In the genomic region with DNA sequence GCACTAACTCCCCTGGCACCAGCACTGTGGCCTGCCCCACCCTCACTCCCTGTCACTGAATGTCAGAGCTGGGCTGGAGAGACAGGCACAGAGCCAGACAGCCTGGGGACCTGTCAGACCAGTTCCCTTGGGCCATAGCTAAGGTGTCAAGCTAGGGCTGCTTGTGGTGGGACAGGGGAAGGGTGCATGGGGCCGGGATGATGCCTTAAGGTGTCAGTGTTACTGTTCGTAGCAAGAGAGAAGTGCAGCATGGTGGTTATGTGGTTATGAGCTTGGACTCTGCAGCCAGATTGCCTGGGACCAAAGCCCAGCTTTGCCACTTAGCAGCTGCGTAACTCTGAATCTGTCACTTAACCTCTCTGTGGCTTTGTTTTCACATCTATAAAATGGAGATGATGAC, we compare ENCODE assay signal across 9 cellular contexts. TPM values are rescaled to one million over a fixed set of nuclear protein-coding genes. Genes with fewer than 3 reads are reported as not detected.
DNase-seq lines count a peak whose midpoint lies in the region; ATAC-seq and TF ChIP-seq lines count a peak whose summit lies in the region.
"Had no signal": no experiment of that assay in that cellular context is flagged by ENCODE, and none has a peak within 500 bp of the region (broad histone marks: within the 10 kb centered on the region; RNA-seq: fewer than 3 reads in every experiment).

No MANE protein-coding gene starts in this region.

- 51 to 60% (median 55%) methylated on average over 3 of the region's 3 CpGs for WGBS in heart left ventricle, 4 donors

- no peak overlapping the region for H3K4me3 ChIP-seq in LNCaP clone FGC (ENCODE audit: low read depth, low read length)
- H3K4me3 ChIP-seq in heart left ventricle, result peak overlapping the region in 5 of 12 donors; percentile 55 to 68 (median 65)
- no peak overlapping the region for H3K4me3 ChIP-seq in effector memory CD4-positive, alpha-beta T cell (ENCODE audit: insufficient read depth, low read depth, low read length, poor library complexity, severe bottlenecking)

- TF ChIP-seq CTCF in LNCaP clone FGC (IDR thresholded peaks at IDR 0.05; ENCODE audit: control insufficient read depth, extremely low read depth, insufficient read depth), result no peak
- no peak for TF ChIP-seq CTCF in heart left ventricle (IDR thresholded peaks at IDR 0.05)
- no peak for TF ChIP-seq CTCF in type B pancreatic cell (conservative IDR thresholded peaks at IDR 0.05)

- DNase-seq in T-helper 1 cell (no peak), LNCaP clone FGC (ENCODE audit: low read depth) (peak; percentile 77), heart left ventricle (peak in 4 of 5 donors; percentile 51 to 79 (median 67)), type B pancreatic cell (ENCODE audit: extremely low spot score, unreplicated experiment) (no peak)
- no peak for DNase-seq in effector memory CD4-positive, alpha-beta T cell
- no peak for DNase-seq in activated CD4-positive, alpha-beta T cell treated with anti-CD3 and anti-CD28 coated beads for 48 hours
- DNase-seq: SHP77 had no signal

- no peak overlapping the region for H3K4me3 Mint-ChIP-seq in T-helper 1 cell treated with Interleukin-12 subunit alpha and Interleukin-12 subunit beta and Interleukin-4 antibody, amounts not matched to agents 30 μg/mL and 1 μg/mL, for 36 hours
- peak overlapping the region; percentile 53 for H3K4me3 Mint-ChIP-seq in type B pancreatic cell

- peaks cover 0 to 19% (median 4%) of the 10 kb centered on the region in 9 donors for H3K36me3 ChIP-seq in heart left ventricle
- no peaks in the 10 kb centered on the region for H3K36me3 ChIP-seq in effector memory CD4-positive, alpha-beta T cell (ENCODE audit: control insufficient read depth, insufficient read depth, low read length)

- no peak for TF ChIP-seq POLR2A in heart left ventricle (IDR thresholded peaks at IDR 0.05)

- peak overlapping the region; percentile 12 for H3K27ac Mint-ChIP-seq in T-helper 1 cell treated with Interleukin-12 subunit alpha and Interleukin-12 subunit beta and Interleukin-4 antibody, amounts not matched to agents 30 μg/mL and 1 μg/mL, for 36 hours
- H3K27ac Mint-ChIP-seq in type B pancreatic cell, result peak overlapping the region; percentile 52

- H3K27me3 ChIP-seq in heart left ventricle, result no peaks in the 10 kb centered on the region
- H3K27me3 ChIP-seq in effector memory CD4-positive, alpha-beta T cell (replicated peaks; ENCODE audit: control insufficient read depth, insufficient read depth, low read length, poor library complexity, severe bottlenecking), result no peaks in the 10 kb centered on the region

- peak in 2 of 4 donors; percentile 33 to 35 for ATAC-seq in heart left ventricle
- no peak for ATAC-seq in HG03432 (IDR thresholded peaks at IDR 0.05; ENCODE audit: unreplicated experiment)

- no peaks in the 10 kb centered on the region for H3K36me3 Mint-ChIP-seq in T-helper 1 cell treated with Interleukin-12 subunit alpha and Interleukin-12 subunit beta and Interleukin-4 antibody, amounts not matched to agents 30 μg/mL and 1 μg/mL, for 36 hours (ENCODE audit: low read depth)
- no peaks in the 10 kb centered on the region for H3K36me3 Mint-ChIP-seq in type B pancreatic cell

- intact Hi-C loops in heart left ventricle (cut with DNase I), result loop anchor here in 1 of 10 donors (5.0 kb wide), 1 partner anchor 38 kb away; no protein-coding TSS in a partner anchor

- peaks cover 18 to 81% (median 64%) of the 10 kb centered on the region in 12 donors for H3K4me1 ChIP-seq in heart left ventricle
- H3K4me1 ChIP-seq in effector memory CD4-positive, alpha-beta T cell (ENCODE audit: control insufficient read depth, insufficient read depth, low read length, poor library complexity, severe bottlenecking), result peaks cover 29% of the 10 kb centered on the region

- H3K27me3 Mint-ChIP-seq in T-helper 1 cell treated with Interleukin-12 subunit alpha and Interleukin-12 subunit beta and Interleukin-4 antibody, amounts not matched to agents 30 μg/mL and 1 μg/mL, for 36 hours (ENCODE audit: low read depth), result no peaks in the 10 kb centered on the region
- no peaks in the 10 kb centered on the region for H3K27me3 Mint-ChIP-seq in type B pancreatic cell

- H3K4me1 Mint-ChIP-seq in T-helper 1 cell treated with Interleukin-12 subunit alpha and Interleukin-12 subunit beta and Interleukin-4 antibody, amounts not matched to agents 30 μg/mL and 1 μg/mL, for 36 hours (ENCODE audit: low read depth), result peaks cover 42% of the 10 kb centered on the region
- peaks cover 44% of the 10 kb centered on the region for H3K4me1 Mint-ChIP-seq in type B pancreatic cell (ENCODE audit: unreplicated experiment)

- no peaks in the 10 kb centered on the region for H3K9me3 ChIP-seq in heart left ventricle
- H3K9me3 ChIP-seq in effector memory CD4-positive, alpha-beta T cell (ENCODE audit: control insufficient read depth, low read length), result no peaks in the 10 kb centered on the region

- peak overlapping the region; percentile 64 to 90 (median 82) for H3K27ac ChIP-seq in heart left ventricle
- H3K27ac ChIP-seq in effector memory CD4-positive, alpha-beta T cell (ENCODE audit: insufficient read depth, low read length, poor library complexity, severe bottlenecking), result no peak overlapping the region

- no peaks in the 10 kb centered on the region for H3K9me3 Mint-ChIP-seq in T-helper 1 cell treated with Interleukin-12 subunit alpha and Interleukin-12 subunit beta and Interleukin-4 antibody, amounts not matched to agents 30 μg/mL and 1 μg/mL, for 36 hours
- H3K9me3 Mint-ChIP-seq in type B pancreatic cell, result no peaks in the 10 kb centered on the region

RNA-seq across cellular contexts. Expression of a gene that starts 3.8 kb away (rescaled TPM):
- total RNA-seq in heart left ventricle, result 10 to 100 TPM; 14.5 to 47.8 (median 23.9) TPM
- 10 to 100 TPM; 18.6 to 62.1 TPM for polyA plus RNA-seq in heart left ventricle
- total RNA-seq in type B pancreatic cell (ENCODE audit: low replicate concordance), result 3.7 and 4.9 TPM in 2 replicates

RNA-seq across cellular contexts. Expression of a gene that starts 18.2 kb away (rescaled TPM):
- total RNA-seq in heart left ventricle, result 10 to 100 TPM; 17.6 to 68.2 (median 23.9) TPM
- polyA plus RNA-seq in heart left ventricle, result 10 to 100 TPM; 13.0 to 16.5 TPM
- 19.7 and 37.4 TPM in 2 replicates for total RNA-seq in type B pancreatic cell (ENCODE audit: low replicate concordance)

RNA-seq across cellular contexts. Expression of a gene that starts 29.6 kb away (rescaled TPM):
- total RNA-seq in heart left ventricle (1 to 10 TPM in 1 of 9 donors, under 1 TPM in 4, not detected in 4; 0.12 to 2.5 (median 0.27) TPM), type B pancreatic cell (ENCODE audit: low replicate concordance) (3.7 and 18.9 TPM in 2 replicates)
- under 1 TPM; 0.08 to 0.42 TPM for polyA plus RNA-seq in heart left ventricle

RNA-seq across cellular contexts. Expression of a gene that starts 49.1 kb away (rescaled TPM):
- total RNA-seq in heart left ventricle (10 to 100 TPM; 11.1 to 25.2 (median 22.3) TPM), type B pancreatic cell (ENCODE audit: low replicate concordance) (31.7 and 39.9 TPM in 2 replicates)
- polyA plus RNA-seq in heart left ventricle, result 10 to 100 TPM in 1 of 2 donors, 1 to 10 TPM in 1; 7.2 to 15.5 TPM

Comparison
In these comparisons a context has a peak if more than half of its experiments do, and no peak if none do; other contexts are left out.
1. DNase-seq: peak in LNCaP clone FGC (single experiment) and heart left ventricle (4 of 5); none in T-helper 1 cell (0 of 5), type B pancreatic cell (single experiment), effector memory CD4-positive, alpha-beta T cell (0 of 3) and activated CD4-positive, alpha-beta T cell treated with anti-CD3 and anti-CD28 coated beads for 48 hours (single experiment).